In the genomic region with DNA sequence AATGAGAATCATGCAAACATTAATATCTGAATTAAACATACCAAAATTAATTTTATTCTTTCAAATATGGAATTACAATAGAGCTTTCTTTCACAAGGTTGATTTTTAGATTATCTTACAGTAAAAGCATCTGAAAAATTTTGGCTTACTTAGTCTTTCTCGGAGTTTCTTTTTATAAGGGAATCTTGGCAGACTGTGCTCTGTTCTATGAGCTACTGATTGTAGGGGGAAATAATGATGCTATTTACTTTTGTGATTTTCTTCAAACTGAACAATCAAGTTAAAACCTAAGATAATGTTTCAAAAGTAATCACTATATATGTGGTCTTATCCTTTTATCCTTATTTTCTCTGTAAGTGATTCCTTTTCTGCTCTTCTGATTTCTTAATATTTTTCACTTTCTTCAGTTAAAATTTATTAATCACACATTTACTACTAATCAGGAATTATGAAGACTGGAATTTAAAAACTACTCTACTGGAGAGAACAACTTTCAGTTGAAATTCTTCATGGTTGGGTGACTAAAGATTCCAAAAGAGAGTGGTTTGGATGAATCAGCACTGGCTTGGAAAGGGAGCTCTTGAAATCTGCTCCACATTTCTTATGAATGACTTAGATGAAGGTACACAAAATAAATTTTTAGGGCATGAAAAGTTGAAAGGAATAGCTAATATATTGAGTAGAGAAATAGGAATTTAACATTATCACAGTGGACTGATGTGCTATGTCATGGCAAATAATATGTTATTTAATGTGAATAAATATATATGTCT, we compare ENCODE assay signal across 13 cellular contexts.
DNase-seq lines count a peak whose midpoint lies in the region; ATAC-seq and TF ChIP-seq lines count a peak whose summit lies in the region.
"Had no signal": no experiment of that assay in that cellular context is flagged by ENCODE, and none has a peak within 500 bp of the region (broad histone marks: within the 10 kb centered on the region; RNA-seq: fewer than 3 reads in every experiment).

No MANE protein-coding gene starts in this region.

- no peak for TF ChIP-seq CTCF in foreskin keratinocyte (conservative IDR thresholded peaks at IDR 0.05)

- H3K79me2 ChIP-seq in GM23248 (ENCODE audit: insufficient read depth) = no peaks in the 10 kb centered on the region

- H3K36me3 ChIP-seq in GM23248 (ENCODE audit: low read depth) = no peaks in the 10 kb centered on the region
- no peaks in the 10 kb centered on the region for H3K36me3 ChIP-seq in adipocyte (ENCODE audit: control insufficient read depth, insufficient read depth, low read length, severe bottlenecking)
- no peaks in the 10 kb centered on the region for H3K36me3 ChIP-seq in skeletal muscle satellite cell (ENCODE audit: insufficient read depth, low read length)
- H3K36me3 ChIP-seq: suprapubic skin had no signal

- no peaks in the 10 kb centered on the region for H3K27me3 ChIP-seq in GM23248 (replicated peaks; ENCODE audit: insufficient read depth)
- H3K27me3 ChIP-seq in adipocyte (replicated peaks; ENCODE audit: control insufficient read depth, insufficient read depth, low read length) = no peaks in the 10 kb centered on the region
- no peaks in the 10 kb centered on the region for H3K27me3 ChIP-seq in foreskin keratinocyte
- no peaks in the 10 kb centered on the region for H3K27me3 ChIP-seq in skeletal muscle satellite cell (ENCODE audit: control insufficient read depth, insufficient read depth, low read length)
- H3K27me3 ChIP-seq: suprapubic skin had no signal

- in situ Hi-C loops in GM23248 (cut with MboI) = loop anchor here (25.0 kb wide), 1 partner anchor 724 kb away; no protein-coding TSS in a partner anchor

- H3K27ac ChIP-seq in GM23248 = peak overlapping the region; percentile 57
- H3K27ac ChIP-seq in foreskin keratinocyte = no peak overlapping the region
- H3K27ac ChIP-seq: suprapubic skin had no signal

- H3K4me2 ChIP-seq in GM23248 (ENCODE audit: unreplicated experiment) = peak overlapping the region; percentile 71
- peak overlapping the region; percentile 26 for H3K4me2 ChIP-seq in skeletal muscle satellite cell (ENCODE audit: low read length)

- H3K4me3 ChIP-seq in GM23248 (peak overlapping the region; percentile 18; the same call in 1 of the 2 replicates), adipocyte (ENCODE audit: low read length) (peak overlapping the region; percentile 33), skeletal muscle satellite cell (ENCODE audit: low read length) (no peak overlapping the region)
- H3K4me3 ChIP-seq: suprapubic skin had no signal

- no peaks in the 10 kb centered on the region for H3K9me3 ChIP-seq in GM23248 (ENCODE audit: low read depth)
- no peaks in the 10 kb centered on the region for H3K9me3 ChIP-seq in adipocyte (ENCODE audit: control insufficient read depth, low read length)
- H3K9me3 ChIP-seq in skeletal muscle satellite cell (replicated peaks; ENCODE audit: low read length) = no peaks in the 10 kb centered on the region
- H3K9me3 ChIP-seq: suprapubic skin had no signal

- H3K4me1 ChIP-seq in GM23248 (ENCODE audit: insufficient read depth) (peaks cover 19% of the 10 kb centered on the region), adipocyte (ENCODE audit: control insufficient read depth, insufficient read depth, low read length) (peaks cover 13% of the 10 kb centered on the region), foreskin keratinocyte (no peaks in the 10 kb centered on the region), skeletal muscle satellite cell (ENCODE audit: control insufficient read depth, insufficient read depth, low read length) (peaks cover 15% of the 10 kb centered on the region)
- H3K4me1 ChIP-seq: suprapubic skin had no signal

- H2AFZ ChIP-seq in GM23248 = no peak overlapping the region

- peak; percentile 50 for ATAC-seq in foreskin keratinocyte
- no peak for ATAC-seq in HG03342 (IDR thresholded peaks at IDR 0.05; ENCODE audit: unreplicated experiment)

- no peaks in the 10 kb centered on the region for H3K9me2 ChIP-seq in GM23248 (ENCODE audit: insufficient read depth)

- peaks cover 23% of the 10 kb centered on the region for H3F3A ChIP-seq in GM23248 (ENCODE audit: insufficient read depth)

- H4K20me1 ChIP-seq in GM23248 (ENCODE audit: insufficient read depth) = no peaks in the 10 kb centered on the region

- WGBS in GM23248 (ENCODE audit: low coverage in 1 of 2, low lambda C conversion rate in 2 of 2, missing lambda C conversion rate in 2 of 2), 2 experiments = 0 to 2% methylated on average over 1 of the region's 1 CpG

- H3K9ac ChIP-seq in GM23248 = peak overlapping the region; percentile 1; the same call in 1 of the 2 replicates
- H3K9ac ChIP-seq in adipocyte (ENCODE audit: low read length) = peak overlapping the region; percentile 21
- no peak overlapping the region for H3K9ac ChIP-seq in skeletal muscle satellite cell (ENCODE audit: low read depth, low read length)

- DNase-seq in GM23248 = peak; percentile 87
- DNase-seq in adipocyte (ENCODE audit: low read depth) = peak; percentile 71
- peak; percentile 15 to 65 for DNase-seq in foreskin keratinocyte
- no peak for DNase-seq in NCI-H1930 (lab: John Stamatoyannopoulos, UW)
- DNase-seq in activated CD4-positive, alpha-beta T cell treated with anti-CD3 and anti-CD28 coated beads for 4 hours = no peak
- no peak for DNase-seq in NK-92 treated with Interleukin-12 subunit alpha and Interleukin-12 subunit beta, amount 100 ng/mL, for 24 hours (lab: John Stamatoyannopoulos, UW)
- DNase-seq: endodermal cell, NCI-H1105, NCI-H524 treated with DMSO at 0.1 percent for 48 hours, SHP77 treated with DMSO at 0.1 percent for 48 hours had no signal

Comparison
In these comparisons a context has a peak if more than half of its experiments do, and no peak if none do; other contexts are left out.
1. DNase-seq: peak in GM23248 (single experiment), adipocyte (single experiment) and foreskin keratinocyte (2 of 2); none in NCI-H1930 (0 of 2), activated CD4-positive, alpha-beta T cell treated with anti-CD3 and anti-CD28 coated beads for 4 hours (0 of 2) and NK-92 treated with Interleukin-12 subunit alpha and Interleukin-12 subunit beta, amount 100 ng/mL, for 24 hours (single experiment).